In genomic region chr12:111457071-111457470, GRCh38 we compare ENCODE assay signal across 19 cellular contexts. TPM values are rescaled to one million over a fixed set of nuclear protein-coding genes. Genes with fewer than 3 reads are reported as not detected.
A peak's percentile ranks its signal among the peaks of the same experiment; 100 is the strongest.
DNase-seq lines count a peak whose midpoint lies in the region; ATAC-seq and TF ChIP-seq lines count a peak whose summit lies in the region.
"Had no signal": no experiment of that assay in that cellular context is flagged by ENCODE, and none has a peak within 500 bp of the region (broad histone marks: within the 10 kb centered on the region; RNA-seq: fewer than 3 reads in every experiment).

No MANE protein-coding gene starts in this region.

- H3K4me1 ChIP-seq in sigmoid colon: peaks cover 0 to 26% (median 13%) of the 10 kb centered on the region in 4 donors

- intact Hi-C loops in lower leg skin (cut with DNase I; ENCODE audit: low total_unique reads) (no loop called here), sigmoid colon (cut with DNase I) (no loop called here)

- H3K4me3 ChIP-seq in lower leg skin (ENCODE audit: low read depth, poor library complexity, severe bottlenecking): no peak overlapping the region
- H3K4me3 ChIP-seq in sigmoid colon: no peak overlapping the region
- H3K4me3 ChIP-seq: MG63 had no signal

- WGBS in lower leg skin, 2 donors: 90 to 92% methylated on average over 9 of the region's 9 CpGs
- 90 to 95% methylated on average over 9 of the region's 9 CpGs for WGBS in sigmoid colon, 2 donors

- ATAC-seq in HG03460 (IDR thresholded peaks at IDR 0.05; ENCODE audit: unreplicated experiment): no peak
- ATAC-seq: HCT116 had no signal

- no peaks in the 10 kb centered on the region for H3K27me3 ChIP-seq in sigmoid colon
- H3K27me3 ChIP-seq: MG63 had no signal

- H3K27ac ChIP-seq in VCaP (peak overlapping the region; percentile 60; the same call in 1 of the 2 replicates), sigmoid colon (no peak overlapping the region)
- H3K27ac ChIP-seq: C4-2B had no signal

- TF ChIP-seq POLR2A in lower leg skin (IDR thresholded peaks at IDR 0.05): no peak
- no peak for TF ChIP-seq POLR2A in sigmoid colon (IDR thresholded peaks at IDR 0.05)

- no peak for TF ChIP-seq EP300 in sigmoid colon (IDR thresholded peaks at IDR 0.05)

- H3K36me3 ChIP-seq in sigmoid colon: peaks cover 27 to 82% (median 44%) of the 10 kb centered on the region in 4 donors

- TF ChIP-seq CTCF in VCaP (conservative IDR thresholded peaks at IDR 0.05) (no peak), lower leg skin (IDR thresholded peaks at IDR 0.05) (no peak), sigmoid colon (IDR thresholded peaks at IDR 0.05) (no peak), GM10266 (IDR thresholded peaks at IDR 0.05; ENCODE audit: control insufficient read depth, insufficient read depth, low read depth, missing control alignments) (no peak)

- H3K9me3 ChIP-seq in sigmoid colon: no peaks in the 10 kb centered on the region
- H3K9me3 ChIP-seq: MG63 had no signal

- peak; percentile 48 for DNase-seq in activated effector memory CD4-positive, alpha-beta T cell treated with anti-CD3 and anti-CD28 coated beads, Interleukin-2, amount 50 U/mL, for 16 hours
- no peak for DNase-seq in activated effector memory CD4-positive, alpha-beta T cell treated with Interleukin-2 at 50 U/mL for 16 hours
- DNase-seq in lower leg skin (ENCODE audit: low spot score in 2 of 2) (peak; percentile 1 to 56), sigmoid colon (peak; percentile 48), GM10266 (ENCODE audit: extremely low spot score) (no peak)
- no peak for DNase-seq in stimulated activated CD4-positive, alpha-beta T cell treated with anti-CD3 and anti-CD28 coated beads, Interleukin-4, amount 100 ng/mL, for 1 hour
- DNase-seq: DMS53, GDM1, GOT3, MG63, NCI-H1417, NCI-H187, NCI-H446 treated with DMSO at 0.1 percent for 48 hours, NCI-H526 treated with DMSO at 0.1 percent for 48 hours, OCI-M1 had no signal

RNA-seq across cellular contexts. Expression of gene SH2B3, which starts 51.3 kb away (rescaled TPM):
- total RNA-seq in lower leg skin (10 to 100 TPM in 1 of 4 donors, 1 to 10 TPM in 3; 6.5 to 16.1 (median 8.2) TPM), sigmoid colon (10 to 100 TPM; 13.2 to 32.5 (median 14.9) TPM)
- polyA plus RNA-seq in sigmoid colon: 10 to 100 TPM; 10.4 to 14.1 (median 12.0) TPM

Comparison
In these comparisons a context has a peak if more than half of its experiments do, and no peak if none do; other contexts are left out.
1. DNase-seq: peak in activated effector memory CD4-positive, alpha-beta T cell treated with anti-CD3 and anti-CD28 coated beads, Interleukin-2, amount 50 U/mL, for 16 hours (single experiment), lower leg skin (2 of 2) and sigmoid colon (single experiment); none in activated effector memory CD4-positive, alpha-beta T cell treated with Interleukin-2 at 50 U/mL for 16 hours (single experiment), GM10266 (single experiment) and stimulated activated CD4-positive, alpha-beta T cell treated with anti-CD3 and anti-CD28 coated beads, Interleukin-4, amount 100 ng/mL, for 1 hour (single experiment).